ENCODE assay signal across 30 cellular contexts in the genomic region with DNA sequence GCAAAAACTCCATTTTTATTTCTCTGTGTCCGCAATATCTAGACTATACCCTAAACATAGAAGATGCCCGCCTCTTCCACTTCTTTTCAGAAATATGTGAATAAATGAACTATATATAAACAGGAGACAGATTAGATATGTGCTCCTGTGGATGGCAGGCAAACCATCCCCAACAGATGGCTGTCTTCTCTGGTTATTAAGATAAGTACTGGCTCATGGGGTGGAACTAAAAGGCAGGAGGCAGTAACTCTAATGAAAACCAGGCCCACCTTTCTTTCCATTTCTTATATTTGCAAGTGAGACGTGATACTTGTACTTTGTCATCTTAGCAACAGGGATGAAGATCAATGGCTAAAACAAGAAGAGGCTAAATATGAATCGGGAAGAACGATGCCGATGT. TPM values are rescaled to one million over a fixed set of nuclear protein-coding genes. Genes with fewer than 3 reads are reported as not detected.
"Had no signal": no experiment of that assay in that cellular context is flagged by ENCODE, and none has a peak within 500 bp of the region (broad histone marks: within the 10 kb centered on the region; RNA-seq: fewer than 3 reads in every experiment).

No MANE protein-coding gene starts in this region.

- H3K4me3 ChIP-seq: left lung, lung, mucosa of descending colon, pancreas, prostate gland, skin epidermis, stomach, thoracic aorta, tibial artery, uterus had no signal

- H3K36me3 Mint-ChIP-seq: stimulated activated naive B cell treated with anti-CD40 and anti-IgM and Interleukin-4, amounts not matched to agents 10 μg/mL and 1 μg/mL and 100 μg/mL, for 72 hours had no signal

- H3K9me3 Mint-ChIP-seq: immature natural killer cell; naive thymus-derived CD4-positive, alpha-beta T cell; natural killer cell treated with Interleukin-12 subunit alpha and Interleukin-12 subunit beta and Interleukin-15 and Interleukin-18, amount 100 ng/mL, for 72 hours; neural crest cell; stimulated activated naive B cell treated with anti-CD40 and anti-IgM and Interleukin-4, amounts not matched to agents 10 μg/mL and 1 μg/mL and 100 μg/mL, for 72 hours had no signal

- H3K27ac ChIP-seq: left lung, pancreas, prostate gland, skin epidermis, stomach, thoracic aorta, tibial artery, uterus had no signal

- H3K27me3 Mint-ChIP-seq: naive thymus-derived CD4-positive, alpha-beta T cell; natural killer cell treated with Interleukin-12 subunit alpha and Interleukin-12 subunit beta and Interleukin-15 and Interleukin-18, amount 100 ng/mL, for 72 hours; stimulated activated naive B cell treated with anti-CD40 and anti-IgM and Interleukin-4, amounts not matched to agents 10 μg/mL and 1 μg/mL and 100 μg/mL, for 72 hours had no signal

- H3K36me3 ChIP-seq: pancreas, prostate gland, stomach, thoracic aorta, tibial artery, uterus had no signal

- H3K4me1 Mint-ChIP-seq: neural crest cell had no signal

- H3K9me3 ChIP-seq: left lung, mucosa of descending colon, pancreas, prostate gland, stomach, thoracic aorta, tibial artery, uterus had no signal

- H3K27ac Mint-ChIP-seq: immature natural killer cell; naive thymus-derived CD4-positive, alpha-beta T cell; natural killer cell treated with Interleukin-12 subunit alpha and Interleukin-12 subunit beta and Interleukin-15 and Interleukin-18, amount 100 ng/mL, for 72 hours; stimulated activated naive B cell treated with anti-CD40 and anti-IgM and Interleukin-4, amounts not matched to agents 10 μg/mL and 1 μg/mL and 100 μg/mL, for 72 hours had no signal

- H3K4me3 Mint-ChIP-seq: immature natural killer cell; naive thymus-derived CD4-positive, alpha-beta T cell; natural killer cell treated with Interleukin-12 subunit alpha and Interleukin-12 subunit beta and Interleukin-15 and Interleukin-18, amount 100 ng/mL, for 72 hours; neural crest cell; stimulated activated naive B cell treated with anti-CD40 and anti-IgM and Interleukin-4, amounts not matched to agents 10 μg/mL and 1 μg/mL and 100 μg/mL, for 72 hours had no signal

- DNase-seq: hypothalamus; immature natural killer cell; kidney; left colon; left lung; mesendoderm; midbrain; mucosa of descending colon; naive thymus-derived CD4-positive, alpha-beta T cell; nucleus accumbens; pancreas; posterior cingulate gyrus; retina; right cardiac atrium; stimulated activated CD4-positive, alpha-beta T cell treated with anti-CD3 and anti-CD28 coated beads, Interleukin-12 subunit alpha, Interleukin-12 subunit beta, amount 100 ng/mL, for 4 hours; stimulated activated CD4-positive, alpha-beta T cell treated with anti-CD3 and anti-CD28 coated beads, Interleukin-15, amount 100 ng/mL, for 24 hours; stimulated activated CD4-positive, alpha-beta T cell treated with anti-CD3 and anti-CD28 coated beads, Interleukin-2, amount 100 ng/mL, for 24 hours; stimulated activated CD4-positive, alpha-beta T cell treated with anti-CD3 and anti-CD28 coated beads, Interleukin-4, amount 100 ng/mL, for 1 hour; stimulated activated naive B cell treated with anti-CD40 and anti-IgM and Interleukin-4, amounts not matched to agents 10 μg/mL and 1 μg/mL and 100 μg/mL, for 72 hours; stimulated activated naive CD8-positive, alpha-beta T cell treated with anti-CD3 and anti-CD28 coated beads, Interleukin-15, Interleukin-2, amounts not matched to agents 100 U/mL and 50 U/mL, for 24 hours; stomach; tibial artery; trophoblast cell; uterus had no signal

RNA-seq across cellular contexts. Expression of a gene that starts 20.2 kb away (rescaled TPM):
- total RNA-seq: thoracic aorta had no signal
